Comparison of ENCODE assay signal across 21 cellular contexts in genomic region chr10:107767185-107767584, GRCh38.
"Had no signal": no experiment of that assay in that cellular context is flagged by ENCODE, and none has a peak within 500 bp of the region (broad histone marks: within the 10 kb centered on the region; RNA-seq: fewer than 3 reads in every experiment).

No MANE protein-coding gene starts in this region.

- H3K9me3 ChIP-seq: esophagus muscularis mucosa, upper lobe of left lung had no signal

- FAIRE-seq: TTC549 had no signal

- H3K36me3 ChIP-seq: esophagus muscularis mucosa, upper lobe of left lung had no signal

- H3K4me1 ChIP-seq: esophagus muscularis mucosa, upper lobe of left lung had no signal

- H3K4me3 Mint-ChIP-seq: activated CD4-positive, alpha-beta memory T cell treated with anti-CD3 and anti-CD28 coated beads, Interleukin-2, amount 10 ng/mL, durations not matched to agents 7 days and 5 days; brain; central memory CD8-positive, alpha-beta T cell; nephron progenitor cell; stimulated activated naive CD8-positive, alpha-beta T cell treated with anti-CD3 and anti-CD28 coated beads, Interleukin-15, Interleukin-2, amounts not matched to agents 100 ng/mL and 50 ng/mL, for 24 hours; WTC11 had no signal

- ATAC-seq: activated naive CD4-positive, alpha-beta T cell treated with anti-CD3 and anti-CD28 coated beads, Interleukin-2, amount 50 U/mL, for 72 hours; left ventricle myocardium superior; right cardiac atrium; WTC11 had no signal

- H3K27ac ChIP-seq: coronary artery, esophagus muscularis mucosa, upper lobe of left lung had no signal

- H3K27me3 Mint-ChIP-seq: activated CD4-positive, alpha-beta memory T cell treated with anti-CD3 and anti-CD28 coated beads, Interleukin-2, amount 10 ng/mL, durations not matched to agents 7 days and 5 days; brain; central memory CD8-positive, alpha-beta T cell; progenitor cell of endocrine pancreas; stimulated activated naive CD8-positive, alpha-beta T cell treated with anti-CD3 and anti-CD28 coated beads, Interleukin-15, Interleukin-2, amounts not matched to agents 100 ng/mL and 50 ng/mL, for 24 hours had no signal

- H3K4me1 Mint-ChIP-seq: activated CD4-positive, alpha-beta memory T cell treated with anti-CD3 and anti-CD28 coated beads, Interleukin-2, amount 10 ng/mL, durations not matched to agents 7 days and 5 days; brain; central memory CD8-positive, alpha-beta T cell; nephron progenitor cell had no signal

- H3K27me3 ChIP-seq: esophagus muscularis mucosa, upper lobe of left lung had no signal

- H3K36me3 Mint-ChIP-seq: brain, WTC11 had no signal

- H3K4me3 ChIP-seq: coronary artery, esophagus muscularis mucosa, upper lobe of left lung had no signal

- H3K9me3 Mint-ChIP-seq: nephron progenitor cell, WTC11 had no signal

- DNase-seq: activated CD4-positive, alpha-beta memory T cell treated with anti-CD3 and anti-CD28 coated beads, Interleukin-2, amount 10 ng/mL, durations not matched to agents 7 days and 5 days; activated CD4-positive, alpha-beta T cell treated with anti-CD3 and anti-CD28 coated beads for 4 hours; activated effector memory CD4-positive, alpha-beta T cell treated with anti-CD3 and anti-CD28 coated beads, Interleukin-2, amount 50 U/mL, for 16 hours; activated T-cell treated with anti-CD3 and anti-CD28 coated beads, Interleukin-2, amount 50 U/mL, for 48 hours; effector CD4-positive, alpha-beta T cell; glutamatergic neuron; hypothalamus; left ventricle myocardium superior; nephron progenitor cell; right cardiac atrium; T-helper 2 cell; upper lobe of left lung had no signal
